Comparison of ENCODE assay signal across 14 cellular contexts in genomic region chr17:74078363-74078762, GRCh38.
DNase-seq lines count a peak whose midpoint lies in the region; ATAC-seq lines count a peak whose summit lies in the region.
"Had no signal": no experiment of that assay in that cellular context is flagged by ENCODE, and none has a peak within 500 bp of the region (broad histone marks: within the 10 kb centered on the region; RNA-seq: fewer than 3 reads in every experiment).

No MANE protein-coding gene starts in this region.

- no peaks in the 10 kb centered on the region for H3K9me3 Mint-ChIP-seq in effector memory CD8-positive, alpha-beta T cell

- peak; percentile 40 for DNase-seq in NCI-H345 (lab: John Stamatoyannopoulos, UW)
- DNase-seq in NCI-H345 treated with DMSO at 0.1 percent for 48 hours (lab: John Stamatoyannopoulos, UW; ENCODE audit: unreplicated experiment) = no peak
- DNase-seq in NCI-H69 (lab: John Stamatoyannopoulos, UW) = peak; percentile 46
- peak; percentile 35 for DNase-seq in islet precursor cell
- no peak for DNase-seq in effector memory CD8-positive, alpha-beta T cell
- DNase-seq: 8988T; AML-193; CD4-positive, CD25-positive, alpha-beta regulatory T cell; DMS 273 treated with DMSO at 0.1 percent for 48 hours; H7; IMR-90 had no signal

- H3K4me3 Mint-ChIP-seq in effector memory CD8-positive, alpha-beta T cell = no peak overlapping the region
- H3K4me3 Mint-ChIP-seq: CD4-positive, CD25-positive, alpha-beta regulatory T cell; GM23338 had no signal

- ATAC-seq in effector memory CD8-positive, alpha-beta T cell (replicated peaks) = no peak
- ATAC-seq in GM18520 (IDR thresholded peaks at IDR 0.05; ENCODE audit: unreplicated experiment) (no peak), GM21367 (IDR thresholded peaks at IDR 0.05; ENCODE audit: unreplicated experiment) (no peak)
- ATAC-seq: GM23338 had no signal

- peaks cover 17 to 38% of the 10 kb centered on the region in 2 donors for H3K27me3 Mint-ChIP-seq in effector memory CD8-positive, alpha-beta T cell

- H3K36me3 Mint-ChIP-seq in effector memory CD8-positive, alpha-beta T cell (ENCODE audit: insufficient read depth) = peaks cover 3% of the 10 kb centered on the region
- H3K36me3 Mint-ChIP-seq: CD4-positive, CD25-positive, alpha-beta regulatory T cell had no signal

- no peak overlapping the region for H3K27ac Mint-ChIP-seq in effector memory CD8-positive, alpha-beta T cell
- H3K27ac Mint-ChIP-seq: CD4-positive, CD25-positive, alpha-beta regulatory T cell; GM23338 had no signal

- H3K4me1 Mint-ChIP-seq in effector memory CD8-positive, alpha-beta T cell (ENCODE audit: low read depth in 2 of 2) = no peaks in the 10 kb centered on the region
- H3K4me1 Mint-ChIP-seq: CD4-positive, CD25-positive, alpha-beta regulatory T cell; GM23338 had no signal

Comparison
In these comparisons a context has a peak if more than half of its experiments do, and no peak if none do; other contexts are left out.
1. DNase-seq: peak in NCI-H345 (single experiment), NCI-H69 (single experiment) and islet precursor cell (single experiment); none in NCI-H345 treated with DMSO at 0.1 percent for 48 hours (single experiment) and effector memory CD8-positive, alpha-beta T cell (0 of 3).